Comparison of ENCODE assay signal across 16 cellular contexts in the genomic region with DNA sequence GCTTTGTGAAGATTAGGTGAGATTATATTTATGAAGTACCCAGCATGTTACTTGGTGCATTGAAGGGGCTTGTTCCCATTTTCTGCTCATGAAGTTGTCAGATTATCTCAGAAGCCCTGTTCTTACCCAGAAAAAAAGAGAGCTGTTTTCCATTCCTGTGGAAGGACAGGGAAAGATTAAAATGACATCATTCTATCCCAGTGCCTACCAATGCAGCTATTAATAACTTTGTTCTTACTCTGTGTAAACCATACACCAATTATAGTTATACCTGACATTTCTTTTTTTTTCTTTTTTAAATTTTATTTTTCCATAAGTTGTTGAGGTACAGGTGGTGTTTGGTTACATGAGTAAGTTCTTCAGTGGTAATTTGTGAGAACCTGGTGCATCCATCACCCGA. TPM values are rescaled to one million over a fixed set of nuclear protein-coding genes. Genes with fewer than 3 reads are reported as not detected.
A peak's percentile ranks its signal among the peaks of the same experiment; 100 is the strongest.
DNase-seq lines count a peak whose midpoint lies in the region; ATAC-seq and TF ChIP-seq lines count a peak whose summit lies in the region.
"Had no signal": no experiment of that assay in that cellular context is flagged by ENCODE, and none has a peak within 500 bp of the region (broad histone marks: within the 10 kb centered on the region; RNA-seq: fewer than 3 reads in every experiment).

No MANE protein-coding gene starts in this region.

- no peak for TF ChIP-seq EP300 in upper lobe of left lung (IDR thresholded peaks at IDR 0.05)

- H3K27me3 ChIP-seq in heart left ventricle (peaks cover 0 to 33% (median 0%) of the 10 kb centered on the region in 9 donors), prostate gland (replicated peaks; ENCODE audit: insufficient read depth) (no peaks in the 10 kb centered on the region), upper lobe of left lung (peaks cover 0 to 3% (median 0%) of the 10 kb centered on the region in 4 donors)

- TF ChIP-seq POLR2A in heart left ventricle (IDR thresholded peaks at IDR 0.05) (no peak), prostate gland (IDR thresholded peaks at IDR 0.05) (no peak), upper lobe of left lung (IDR thresholded peaks at IDR 0.05) (no peak)

- intact Hi-C loops in heart left ventricle (cut with DNase I), result no loop called here
- intact Hi-C loops in prostate gland (cut with DNase I), result no loop called here

- H3K9me3 ChIP-seq in heart left ventricle, result no peaks in the 10 kb centered on the region
- H3K9me3 ChIP-seq in prostate gland, result no peaks in the 10 kb centered on the region
- no peaks in the 10 kb centered on the region for H3K9me3 ChIP-seq in upper lobe of left lung

- ATAC-seq in heart left ventricle, result peak in 3 of 4 donors; percentile 54 to 76 (median 75)
- no peak for ATAC-seq in upper lobe of left lung (ENCODE audit: low FRiP score in 2 of 2)
- ATAC-seq in GM21723 (IDR thresholded peaks at IDR 0.05; ENCODE audit: unreplicated experiment), result no peak
- ATAC-seq: stimulated activated naive CD8-positive, alpha-beta T cell treated with anti-CD3 and anti-CD28 coated beads, Interleukin-15, Interleukin-2, amounts not matched to agents 100 U/mL and 50 U/mL, for 24 hours had no signal

- H3K4me1 ChIP-seq in heart left ventricle (peaks cover 0 to 40% (median 11%) of the 10 kb centered on the region in 12 donors), prostate gland (replicated peaks) (peaks cover 21% of the 10 kb centered on the region), upper lobe of left lung (peaks cover 10 to 31% (median 16%) of the 10 kb centered on the region in 4 donors)

- H3K36me3 ChIP-seq in heart left ventricle (peaks cover 0 to 81% (median 64%) of the 10 kb centered on the region in 9 donors), prostate gland (no peaks in the 10 kb centered on the region), upper lobe of left lung (peaks cover 0 to 60% (median 9%) of the 10 kb centered on the region in 4 donors)

- 88 to 98% (median 95%) methylated on average over 1 of the region's 1 CpG for WGBS in heart left ventricle, 4 donors
- 91% methylated on average over 1 of the region's 1 CpG for WGBS in prostate gland
- 91 to 100% methylated on average over 1 of the region's 1 CpG for WGBS in upper lobe of left lung, 2 donors

- H3K27ac ChIP-seq in angular gyrus (ENCODE audit: low read depth, low read length) (peak overlapping the region; percentile 90), heart left ventricle (peak overlapping the region in 9 of 12 donors; percentile 13 to 76 (median 59)), prostate gland (peak overlapping the region; percentile 87 to 90), upper lobe of left lung (peak overlapping the region; percentile 62 to 72 (median 68))

- H3K4me3 ChIP-seq in heart left ventricle, result no peak overlapping the region
- H3K4me3 ChIP-seq in prostate gland, result no peak overlapping the region
- H3K4me3 ChIP-seq in upper lobe of left lung, result no peak overlapping the region

- TF ChIP-seq CTCF in heart left ventricle (IDR thresholded peaks at IDR 0.05), result no peak
- TF ChIP-seq CTCF in prostate gland (IDR thresholded peaks at IDR 0.05), result no peak
- TF ChIP-seq CTCF in upper lobe of left lung (IDR thresholded peaks at IDR 0.05), result no peak

- DNase-seq in heart left ventricle (no peak), prostate gland (ENCODE audit: low spot score) (no peak), upper lobe of left lung (no peak), NCI-H2196 (lab: John Stamatoyannopoulos, UW; ENCODE audit: unreplicated experiment) (no peak), NCI-H226 (no peak)
- DNase-seq: activated CD4-positive, alpha-beta T cell treated with anti-CD3 and anti-CD28 coated beads, Interleukin-2, amount 50 U/mL, for 48 hours; activated naive CD8-positive, alpha-beta T cell treated with anti-CD3 and anti-CD28 coated beads for 36 hours; activated T-cell treated with anti-CD3 and anti-CD28 coated beads, Interleukin-2, amount 50 U/mL, for 24 hours; AML-193; DMS 273 treated with DMSO at 0.1 percent for 48 hours; left colon; NCI-H1436 treated with DMSO at 0.1 percent for 48 hours; NCI-H2227 treated with DMSO at 0.1 percent for 48 hours; stimulated activated naive CD8-positive, alpha-beta T cell treated with anti-CD3 and anti-CD28 coated beads, Interleukin-15, Interleukin-2, amounts not matched to agents 100 U/mL and 50 U/mL, for 24 hours had no signal

RNA-seq across cellular contexts. Expression of gene ZNF507, which starts 18.6 kb away (rescaled TPM):
- 10 to 100 TPM in 8 of 9 donors, 1 to 10 TPM in 1; 9.1 to 27.3 (median 17.3) TPM for total RNA-seq in heart left ventricle
- 1 to 10 TPM; 4.2 to 7.7 TPM for polyA plus RNA-seq in heart left ventricle
- 10 to 100 TPM; 19.0 to 37.5 TPM for total RNA-seq in prostate gland
- 10 to 100 TPM; 13.0 to 27.2 (median 17.5) TPM for total RNA-seq in upper lobe of left lung

RNA-seq across cellular contexts. Expression of gene DPY19L3, which starts 41.5 kb away (rescaled TPM):
- total RNA-seq in heart left ventricle, result 10 to 100 TPM in 4 of 9 donors, 1 to 10 TPM in 5; 3.6 to 15.2 (median 8.7) TPM
- polyA plus RNA-seq in heart left ventricle, result 1 to 10 TPM; 1.5 to 5.3 TPM
- 10 to 100 TPM; 53.0 to 66.5 TPM for total RNA-seq in prostate gland
- total RNA-seq in upper lobe of left lung, result 10 to 100 TPM; 27.3 to 76.5 (median 29.5) TPM

Comparison
In these comparisons a context has a peak if more than half of its experiments do, and no peak if none do; other contexts are left out.
1. ATAC-seq: peak in heart left ventricle (3 of 4); none in upper lobe of left lung (0 of 2) and GM21723 (single experiment).
2. Peak in every context shown above with its lines, with median percentiles within 50 percentile points of each other: H3K27ac ChIP-seq.